10 cellular contexts compared by ENCODE assay signal in the genomic region with DNA sequence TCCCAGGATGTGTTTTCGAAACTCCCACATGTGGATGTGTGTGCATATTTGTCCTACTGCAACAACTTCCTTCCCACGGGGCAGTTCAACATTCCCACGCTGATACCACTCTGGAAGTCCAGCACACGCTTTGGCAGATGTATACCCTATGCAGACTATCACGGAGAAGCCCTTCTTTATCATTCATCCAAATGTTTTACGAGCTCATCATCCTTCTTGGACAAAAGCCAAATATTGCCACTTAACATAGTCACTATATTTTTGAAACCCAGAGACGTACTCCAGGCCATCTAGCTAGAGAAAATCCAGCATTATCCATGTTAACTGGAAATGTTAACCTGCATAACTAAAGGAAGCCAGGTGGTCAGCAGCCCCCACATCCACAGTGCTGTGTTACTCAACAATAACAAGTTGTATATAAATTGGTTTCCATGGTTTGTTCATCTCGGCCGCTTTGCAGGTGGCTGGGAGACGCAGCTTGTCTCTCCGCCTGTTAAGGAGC.
A peak's percentile ranks its signal among the peaks of the same experiment; 100 is the strongest.
DNase-seq lines count a peak whose midpoint lies in the region; ATAC-seq and TF ChIP-seq lines count a peak whose summit lies in the region.
"Had no signal": no experiment of that assay in that cellular context is flagged by ENCODE, and none has a peak within 500 bp of the region (broad histone marks: within the 10 kb centered on the region; RNA-seq: fewer than 3 reads in every experiment).

No MANE protein-coding gene starts in this region.

- H3K4me1 ChIP-seq in A673 (ENCODE audit: insufficient read depth, low read length, poor library complexity, severe bottlenecking) (peaks cover 71% of the 10 kb centered on the region), breast epithelium (no peaks in the 10 kb centered on the region), sigmoid colon (peaks cover 0 to 8% (median 2%) of the 10 kb centered on the region in 4 donors), mucosa of descending colon (ENCODE audit: low read depth) (no peaks in the 10 kb centered on the region)

- peak; percentile 69 for DNase-seq in A673 (ENCODE audit: low spot score)
- peak; percentile 57 for DNase-seq in HFFc6
- no peak for DNase-seq in breast epithelium (ENCODE audit: low spot score in 2 of 2)
- peak; percentile 84 for DNase-seq in iris pigment epithelial cell (ENCODE audit: low read depth)
- DNase-seq in HK-2 (ENCODE audit: unreplicated experiment), result no peak
- no peak for DNase-seq in sigmoid colon
- no peak for DNase-seq in mucosa of descending colon
- DNase-seq: CD4-positive, CD25-positive, alpha-beta regulatory T cell; NCI-H2107 had no signal

- H3K4me3 Mint-ChIP-seq in HFFc6, result peak overlapping the region; percentile 29
- H3K4me3 Mint-ChIP-seq: CD4-positive, CD25-positive, alpha-beta regulatory T cell had no signal

- H3K4me1 Mint-ChIP-seq in HFFc6 (ENCODE audit: low read depth), result peaks cover 82% of the 10 kb centered on the region

- CTCF ChIA-PET in A673 (lab: Charles Lee), result interaction anchor here (0.7 kb wide), 1 partner anchor 9 kb away, joined by 4 read pairs; no protein-coding TSS in a partner anchor

- H3K27me3 Mint-ChIP-seq in HFFc6 (ENCODE audit: insufficient read depth), result no peaks in the 10 kb centered on the region; the same call in 1 of the 2 replicates

- TF ChIP-seq CTCF in A673 (conservative IDR thresholded peaks at IDR 0.05; ENCODE audit: low read depth, low read length), result no peak
- no peak for TF ChIP-seq CTCF in HFFc6 (IDR thresholded peaks at IDR 0.05)
- TF ChIP-seq CTCF in breast epithelium (IDR thresholded peaks at IDR 0.05), result no peak
- TF ChIP-seq CTCF in sigmoid colon (IDR thresholded peaks at IDR 0.05), result no peak
- no peak for TF ChIP-seq CTCF in mucosa of descending colon (IDR thresholded peaks at IDR 0.05)

- intact Hi-C loops in A673 (cut with micrococcal nuclease; ENCODE audit: unreplicated experiment), result loop anchor here (5.0 kb wide), 2 partner anchors 54 to 134 kb away; partner anchors contain the start of gene ZNF532
- intact Hi-C loops in breast epithelium (cut with DNase I; ENCODE audit: low total_unique reads), result no loop called here
- intact Hi-C loops in sigmoid colon (cut with DNase I), result no loop called here
- intact Hi-C loops in mucosa of descending colon (cut with DNase I, micrococcal nuclease), result no loop called here

- no peak for TF ChIP-seq POLR2A in breast epithelium (IDR thresholded peaks at IDR 0.05)
- no peak for TF ChIP-seq POLR2A in sigmoid colon (IDR thresholded peaks at IDR 0.05)

- H3K36me3 Mint-ChIP-seq in HFFc6 (ENCODE audit: low read depth), result no peaks in the 10 kb centered on the region

- H3K36me3 ChIP-seq in A673 (ENCODE audit: insufficient read depth, low read length, poor library complexity, severe bottlenecking), result no peaks in the 10 kb centered on the region
- no peaks in the 10 kb centered on the region for H3K36me3 ChIP-seq in breast epithelium
- H3K36me3 ChIP-seq in sigmoid colon, result no peaks in the 10 kb centered on the region
- no peaks in the 10 kb centered on the region for H3K36me3 ChIP-seq in mucosa of descending colon (ENCODE audit: low read depth)

- peak overlapping the region; percentile 67 for H3K27ac Mint-ChIP-seq in HFFc6
- H3K27ac Mint-ChIP-seq: CD4-positive, CD25-positive, alpha-beta regulatory T cell had no signal

- H3K27me3 ChIP-seq in A673 (replicated peaks; ENCODE audit: insufficient read depth, low read depth, low read length, poor library complexity), result no peaks in the 10 kb centered on the region
- H3K27me3 ChIP-seq in breast epithelium, result no peaks in the 10 kb centered on the region
- H3K27me3 ChIP-seq in sigmoid colon, result no peaks in the 10 kb centered on the region

- no peak for TF ChIP-seq EP300 in sigmoid colon (IDR thresholded peaks at IDR 0.05)

- WGBS in sigmoid colon, 2 donors, result 65 to 66% methylated on average over 11 of the region's 11 CpGs

- ATAC-seq in GM21825 (IDR thresholded peaks at IDR 0.05; ENCODE audit: unreplicated experiment) (no peak), mucosa of descending colon (no peak)

- H3K9me3 Mint-ChIP-seq in HFFc6, result no peaks in the 10 kb centered on the region
- H3K9me3 Mint-ChIP-seq: CD4-positive, CD25-positive, alpha-beta regulatory T cell had no signal

- H3K27ac ChIP-seq in A673 (ENCODE audit: low read depth, low read length, poor library complexity, severe bottlenecking), result peak overlapping the region; percentile 63
- H3K27ac ChIP-seq in breast epithelium, result peak overlapping the region; percentile 35 to 83
- H3K27ac ChIP-seq in sigmoid colon, result no peak overlapping the region

- POLR2A ChIA-PET in A673 (lab: Charles Lee; ENCODE audit: low non-redundant PET), result no interaction called here

- no TSS peak for BruUV-seq in A673 (replicated peaks; lab: Mats Ljungman, UMichigan)

- H3K4me3 ChIP-seq in A673 (ENCODE audit: low read depth, low read length, poor library complexity, severe bottlenecking) (no peak overlapping the region), breast epithelium (no peak overlapping the region), sigmoid colon (no peak overlapping the region), mucosa of descending colon (no peak overlapping the region)

- H3K9me3 ChIP-seq in A673 (ENCODE audit: low read depth, low read length, poor library complexity, severe bottlenecking), result no peaks in the 10 kb centered on the region
- no peaks in the 10 kb centered on the region for H3K9me3 ChIP-seq in breast epithelium
- H3K9me3 ChIP-seq in sigmoid colon, result peaks cover 0 to 2% (median 0%) of the 10 kb centered on the region in 4 donors
- no peaks in the 10 kb centered on the region for H3K9me3 ChIP-seq in mucosa of descending colon

Comparison
In these comparisons a context has a peak if more than half of its experiments do, and no peak if none do; other contexts are left out.
1. DNase-seq: peak in A673 (single experiment), HFFc6 (single experiment) and iris pigment epithelial cell (single experiment); none in breast epithelium (0 of 2), HK-2 (single experiment), sigmoid colon (single experiment) and mucosa of descending colon (0 of 3).
2. H3K27ac ChIP-seq: peak in A673 (single experiment) and breast epithelium (2 of 2); none in sigmoid colon (0 of 4).